ENCODE assay signal across 19 cellular contexts in the genomic region with DNA sequence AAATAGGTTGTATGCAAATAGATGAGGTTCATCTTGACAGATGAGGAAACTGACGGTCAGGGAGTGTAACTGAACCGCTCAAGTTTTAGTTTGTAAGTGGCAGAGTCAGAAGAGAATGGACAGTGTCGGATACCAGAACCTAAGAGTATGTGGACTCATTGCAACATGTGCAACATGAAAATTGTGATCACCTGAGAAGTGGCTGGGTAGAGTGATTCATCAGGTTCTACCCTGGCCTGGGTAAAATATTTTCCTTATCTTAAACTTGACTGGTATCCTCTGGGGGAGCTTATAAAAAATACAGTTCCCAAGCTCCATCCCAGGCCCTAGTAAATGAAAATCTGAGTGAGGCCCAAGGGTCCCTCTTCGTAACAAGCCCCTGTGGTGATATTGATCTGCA. TPM values are rescaled to one million over a fixed set of nuclear protein-coding genes. Genes with fewer than 3 reads are reported as not detected.
DNase-seq lines count a peak whose midpoint lies in the region; ATAC-seq and TF ChIP-seq lines count a peak whose summit lies in the region.
"Had no signal": no experiment of that assay in that cellular context is flagged by ENCODE, and none has a peak within 500 bp of the region (broad histone marks: within the 10 kb centered on the region; RNA-seq: fewer than 3 reads in every experiment).

No MANE protein-coding gene starts in this region.

- no peaks in the 10 kb centered on the region for H3K79me2 ChIP-seq in Karpas-422 (ENCODE audit: low read length)
- no peaks in the 10 kb centered on the region for H3K79me2 ChIP-seq in PC-9 (ENCODE audit: low read depth)

- 0 out of 2 replicates have a peak overlapping the region, but pooled peaks have one; percentile 5 for H3K4me3 ChIP-seq in Karpas-422 (ENCODE audit: low read length)
- no peak overlapping the region for H3K4me3 ChIP-seq in PC-9
- H3K4me3 ChIP-seq: A549; BLaER1 treated with 17β-estradiol and CSF1 and Interleukin-3, amounts not matched to agents 10 nM and 100 nM; HAP-1 had no signal

- H3K27me3 ChIP-seq in Karpas-422 (ENCODE audit: low read length) (no peaks in the 10 kb centered on the region), PC-9 (ENCODE audit: insufficient read depth, low read depth) (no peaks in the 10 kb centered on the region)
- H3K27me3 ChIP-seq: BE2C; BLaER1 treated with 17β-estradiol and CSF1 and Interleukin-3, amounts not matched to agents 10 nM and 100 nM had no signal

- ATAC-seq in HG03439 (IDR thresholded peaks at IDR 0.05; ENCODE audit: unreplicated experiment) (no peak), HG03342 (IDR thresholded peaks at IDR 0.05; ENCODE audit: unreplicated experiment) (no peak)
- ATAC-seq: A549 had no signal

- H3K9me3 ChIP-seq in Karpas-422 (ENCODE audit: low read length) (no peaks in the 10 kb centered on the region), PC-9 (ENCODE audit: insufficient read depth, low read depth) (no peaks in the 10 kb centered on the region)
- H3K9me3 ChIP-seq: A549; BE2C; BLaER1 treated with 17β-estradiol and CSF1 and Interleukin-3, amounts not matched to agents 10 nM and 100 nM; HAP-1 had no signal

- DNase-seq in Karpas-422 (peak; percentile 46), PC-9 (no peak), kidney tubule cell (ENCODE audit: low spot score) (peak; percentile 38), renal cortical epithelial cell (ENCODE audit: low read depth) (peak; percentile 17), retina (no peak)
- DNase-seq: 8988T; AML-193; BE2C; CD4-positive, alpha-beta T cell; CD8-positive, alpha-beta memory T cell; DMS 273 treated with DMSO at 0.1 percent for 48 hours; DMS79; GF-D8; GOT3 had no signal

- no peak for TF ChIP-seq CTCF in PC-9 (conservative IDR thresholded peaks at IDR 0.05)

- 0 out of 2 replicates have a peak, but pooled peaks cover 2% of the 10 kb centered on the region for H3F3A ChIP-seq in PC-9 (ENCODE audit: insufficient read depth, low read depth)

- peak overlapping the region; percentile 37; the same call in 1 of the 2 replicates for H3K27ac ChIP-seq in Karpas-422 (ENCODE audit: low read length)
- no peak overlapping the region for H3K27ac ChIP-seq in PC-9
- H3K27ac ChIP-seq: A549 had no signal

- POLR2A ChIA-PET in PC-9 (lab: Charles Lee; ENCODE audit: unreplicated experiment) = interaction anchor here (0.6 to 0.7 kb wide), 4 partner anchors 28 to 1745 kb away, joined by 3 to 7 read pairs (median 5); no protein-coding TSS in a partner anchor

- H2AFZ ChIP-seq in Karpas-422 (ENCODE audit: low read length) (no peak overlapping the region), PC-9 (0 out of 2 replicates have a peak overlapping the region, but pooled peaks have one; percentile 36)

- H3K9me2 ChIP-seq in Karpas-422 (replicated peaks; ENCODE audit: insufficient read depth, low read length) (no peaks in the 10 kb centered on the region), PC-9 (ENCODE audit: insufficient read depth) (no peaks in the 10 kb centered on the region; the same call in 1 of the 2 replicates)

- intact Hi-C loops in PC-9 (cut with micrococcal nuclease; ENCODE audit: unreplicated experiment) = no loop called here

- no TSS peak for BruUV-seq in PC-9 (replicated peaks; lab: Mats Ljungman, UMichigan)

- H3K9ac ChIP-seq in Karpas-422 (ENCODE audit: low read length) = no peak overlapping the region
- H3K9ac ChIP-seq: BLaER1 treated with 17β-estradiol and CSF1 and Interleukin-3, amounts not matched to agents 10 nM and 100 nM had no signal

- H3K4me2 ChIP-seq in Karpas-422 (ENCODE audit: low read depth, low read length, poor library complexity, severe bottlenecking) (peak overlapping the region; percentile 59), PC-9 (no peak overlapping the region)
- H3K4me2 ChIP-seq: A549 had no signal

- no peaks in the 10 kb centered on the region for H3K36me3 ChIP-seq in Karpas-422 (ENCODE audit: insufficient read depth, low read length)
- no peaks in the 10 kb centered on the region for H3K36me3 ChIP-seq in PC-9 (ENCODE audit: low read depth)
- H3K36me3 ChIP-seq: BE2C; BLaER1 treated with 17β-estradiol and CSF1 and Interleukin-3, amounts not matched to agents 10 nM and 100 nM; HAP-1 had no signal

- H3K4me1 ChIP-seq in Karpas-422 (ENCODE audit: low read length) (peaks cover 25% of the 10 kb centered on the region), PC-9 (replicated peaks; ENCODE audit: insufficient read depth) (0 out of 2 replicates have a peak, but pooled peaks cover 10% of the 10 kb centered on the region)
- H3K4me1 ChIP-seq: A549, BE2C, HAP-1 had no signal

- CTCF ChIA-PET in PC-9 (lab: Charles Lee) = interaction anchor here (0.6 to 1.0 kb wide), 2 partner anchors 15 to 87 kb away, joined by 3 to 8 read pairs; no protein-coding TSS in a partner anchor

- H4K20me1 ChIP-seq in Karpas-422 (ENCODE audit: insufficient read depth, low read depth, low read length) = no peaks in the 10 kb centered on the region
- no peaks in the 10 kb centered on the region for H4K20me1 ChIP-seq in PC-9 (ENCODE audit: insufficient read depth)
- H4K20me1 ChIP-seq: BLaER1 treated with 17β-estradiol and CSF1 and Interleukin-3, amounts not matched to agents 10 nM and 100 nM had no signal

RNA-seq across cellular contexts. Expression of a gene that starts 35.2 kb away (rescaled TPM):
- 21.3 and 41.4 TPM in 2 replicates for total RNA-seq in Karpas-422 (2014; rRNA removed; shearing (Covaris generic); ENCODE audit: low replicate concordance)
- total RNA-seq in PC-9 (2021) = 16.4 and 17.3 TPM in 2 replicates
- total RNA-seq in renal cortical epithelial cell = 28.5 and 43.5 TPM in 2 replicates

Comparison
In these comparisons a context has a peak if more than half of its experiments do, and no peak if none do; other contexts are left out.
1. DNase-seq: peak in Karpas-422 (single experiment), kidney tubule cell (single experiment) and renal cortical epithelial cell (single experiment); none in PC-9 (0 of 2) and retina (single experiment).